In the genomic region with DNA sequence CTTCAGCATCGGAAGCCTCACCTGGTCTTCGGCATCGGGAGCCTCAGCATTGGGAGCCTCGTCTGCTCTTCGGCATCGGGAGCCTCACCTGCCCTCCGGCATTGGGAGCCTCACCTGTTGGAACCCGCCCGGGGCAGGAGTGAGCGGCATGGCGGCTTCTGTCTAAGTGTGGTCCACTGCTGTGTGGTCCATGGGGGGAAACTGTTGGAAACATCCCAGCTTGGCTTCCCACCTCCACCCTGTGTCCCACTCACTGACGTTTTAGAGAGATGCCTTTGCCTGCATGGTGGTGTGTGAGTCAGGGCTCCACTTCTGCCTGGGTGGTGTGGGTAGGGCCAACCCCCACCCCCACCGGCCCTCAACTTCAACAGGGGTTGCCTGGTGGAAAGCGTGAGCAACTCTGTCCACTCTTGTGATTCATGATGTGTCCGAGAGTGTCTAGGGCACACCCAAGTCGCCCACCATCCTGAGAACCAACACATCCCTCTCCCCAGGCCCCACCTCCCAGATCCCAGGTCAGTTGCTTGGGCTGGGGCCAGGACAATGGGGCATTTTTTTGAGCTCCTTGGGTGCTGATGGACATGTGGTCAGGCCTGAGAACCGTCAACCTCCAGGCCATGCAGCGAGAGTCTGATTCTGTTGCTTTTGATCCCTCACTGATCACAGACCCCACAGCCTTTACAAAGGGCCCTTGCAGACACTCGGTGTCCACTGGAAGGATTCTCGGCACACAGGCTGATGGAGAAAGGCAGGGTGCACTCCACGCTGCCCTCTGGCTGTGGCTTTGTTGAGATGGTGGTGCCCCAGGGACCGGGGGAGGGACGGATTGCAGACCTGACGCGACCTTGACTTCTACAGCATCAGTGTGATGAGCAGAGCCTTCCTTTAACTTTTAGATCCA, we compare ENCODE assay signal across 13 cellular contexts.
DNase-seq lines count a peak whose midpoint lies in the region; ATAC-seq and TF ChIP-seq lines count a peak whose summit lies in the region.
"Had no signal": no experiment of that assay in that cellular context is flagged by ENCODE, and none has a peak within 500 bp of the region (broad histone marks: within the 10 kb centered on the region; RNA-seq: fewer than 3 reads in every experiment).

No MANE protein-coding gene starts in this region.

- no peaks in the 10 kb centered on the region for H3F3A ChIP-seq in PC-3 (ENCODE audit: low read length, unreplicated experiment)

- no peaks in the 10 kb centered on the region for H3K4me1 ChIP-seq in PC-3 (ENCODE audit: insufficient read depth, low read length)
- H3K4me1 ChIP-seq in heart left ventricle: peaks cover 0 to 16% (median 0%) of the 10 kb centered on the region in 12 donors

- no peaks in the 10 kb centered on the region for H3K9me2 ChIP-seq in PC-3 (replicated peaks; ENCODE audit: low read length)

- peaks cover 5% of the 10 kb centered on the region for H3K4me1 Mint-ChIP-seq in stimulated activated effector memory CD8-positive, alpha-beta T cell treated with anti-CD3 and anti-CD28 coated beads, Interleukin-12 subunit alpha, Interleukin-12 subunit beta, amount 100 ng/mL, for 72 hours

- no peak overlapping the region for H3K27ac ChIP-seq in PC-3 (ENCODE audit: low read length)
- no peak overlapping the region for H3K27ac ChIP-seq in heart left ventricle
- H3K27ac ChIP-seq: C4-2B, PC-9 had no signal

- CTCF ChIA-PET in PC-3 (lab: Charles Lee): no interaction called here

- no peak overlapping the region for H3K4me2 ChIP-seq in PC-3 (ENCODE audit: low read length)
- H3K4me2 ChIP-seq: PC-9 had no signal

- H3K27me3 ChIP-seq in PC-3 (ENCODE audit: low read length): no peaks in the 10 kb centered on the region
- H3K27me3 ChIP-seq in heart left ventricle: no peaks in the 10 kb centered on the region

- H3K4me3 ChIP-seq in PC-3 (ENCODE audit: low read length) (no peak overlapping the region), heart left ventricle (no peak overlapping the region)
- H3K4me3 ChIP-seq: PC-9 had no signal

- H3K36me3 ChIP-seq in PC-3 (ENCODE audit: low read depth, low read length) (no peaks in the 10 kb centered on the region), heart left ventricle (peaks cover 0 to 2% (median 0%) of the 10 kb centered on the region in 9 donors)

- H3K9me3 Mint-ChIP-seq in stimulated activated effector memory CD8-positive, alpha-beta T cell treated with anti-CD3 and anti-CD28 coated beads, Interleukin-12 subunit alpha, Interleukin-12 subunit beta, amount 100 ng/mL, for 72 hours: no peaks in the 10 kb centered on the region
- H3K9me3 Mint-ChIP-seq: stimulated activated naive CD8-positive, alpha-beta T cell treated with anti-CD3 and anti-CD28 coated beads, Interleukin-15, Interleukin-2, amounts not matched to agents 100 ng/mL and 50 ng/mL, for 24 hours had no signal

- peaks cover 34% of the 10 kb centered on the region for H3K36me3 Mint-ChIP-seq in stimulated activated effector memory CD8-positive, alpha-beta T cell treated with anti-CD3 and anti-CD28 coated beads, Interleukin-12 subunit alpha, Interleukin-12 subunit beta, amount 100 ng/mL, for 72 hours

- H3K79me2 ChIP-seq in PC-3 (ENCODE audit: low read length): no peaks in the 10 kb centered on the region

- POLR2A ChIA-PET in PC-3 (lab: Charles Lee; ENCODE audit: unreplicated experiment): no interaction called here

- ATAC-seq in PC-3: no peak
- ATAC-seq in heart left ventricle: peak in 1 of 4 donors; percentile 35
- ATAC-seq in sciatic nerve: no peak
- ATAC-seq in stimulated activated effector memory CD8-positive, alpha-beta T cell treated with anti-CD3 and anti-CD28 coated beads, Interleukin-12 subunit alpha, Interleukin-12 subunit beta, amount 100 ng/mL, for 72 hours: no peak
- no peak for ATAC-seq in GM18909 (IDR thresholded peaks at IDR 0.05; ENCODE audit: poor library complexity, unreplicated experiment)
- ATAC-seq: esophagus mucosa had no signal

- no peak for TF ChIP-seq POLR2A in heart left ventricle (IDR thresholded peaks at IDR 0.05)

- TF ChIP-seq CTCF in PC-3 (conservative IDR thresholded peaks at IDR 0.05; ENCODE audit: low read depth, low read length) (peak; percentile 49), heart left ventricle (IDR thresholded peaks at IDR 0.05) (peak in 3 of 12 donors; percentile 13 to 28 (median 25))

- WGBS in heart left ventricle, 4 donors: 83 to 92% (median 90%) methylated on average over 13 to 25 of the region's 25 CpGs

- no peak overlapping the region for H2AFZ ChIP-seq in PC-3 (ENCODE audit: low read length)
- H2AFZ ChIP-seq: PC-9 had no signal

- no peaks in the 10 kb centered on the region for H3K9me3 ChIP-seq in PC-3 (ENCODE audit: low read length)
- H3K9me3 ChIP-seq in heart left ventricle: peaks cover 0 to 2% (median 0%) of the 10 kb centered on the region in 12 donors

- H3K9ac ChIP-seq in PC-3 (ENCODE audit: low read length): no peak overlapping the region

- no peak overlapping the region for H3K4me3 Mint-ChIP-seq in stimulated activated effector memory CD8-positive, alpha-beta T cell treated with anti-CD3 and anti-CD28 coated beads, Interleukin-12 subunit alpha, Interleukin-12 subunit beta, amount 100 ng/mL, for 72 hours
- H3K4me3 Mint-ChIP-seq: stimulated activated naive CD8-positive, alpha-beta T cell treated with anti-CD3 and anti-CD28 coated beads, Interleukin-15, Interleukin-2, amounts not matched to agents 100 ng/mL and 50 ng/mL, for 24 hours had no signal

- no TSS peak for BruUV-seq in PC-3 (replicated peaks; lab: Mats Ljungman, UMichigan)

- no peak overlapping the region for H3K27ac Mint-ChIP-seq in stimulated activated effector memory CD8-positive, alpha-beta T cell treated with anti-CD3 and anti-CD28 coated beads, Interleukin-12 subunit alpha, Interleukin-12 subunit beta, amount 100 ng/mL, for 72 hours
- H3K27ac Mint-ChIP-seq: stimulated activated naive CD8-positive, alpha-beta T cell treated with anti-CD3 and anti-CD28 coated beads, Interleukin-15, Interleukin-2, amounts not matched to agents 100 ng/mL and 50 ng/mL, for 24 hours had no signal

- intact Hi-C loops in PC-3 (cut with micrococcal nuclease): no loop called here
- intact Hi-C loops in heart left ventricle (cut with DNase I): no loop called here
- intact Hi-C loops in sciatic nerve (cut with DNase I): no loop called here

- peak; percentile 16 for DNase-seq in activated CD4-positive, CD25-positive, alpha-beta regulatory T cell treated with anti-CD3 and anti-CD28 coated beads, Interleukin-2, amount 50 U/mL, for 72 hours
- no peak for DNase-seq in activated CD4-positive, CD25-positive, alpha-beta regulatory T cell (lab: John Stamatoyannopoulos, UW)
- DNase-seq in PC-3 (peak; percentile 23), heart left ventricle (peak in 4 of 5 donors; percentile 2 to 35 (median 19)), sciatic nerve (ENCODE audit: low spot score) (peak; percentile 52), NCI-H1436 (lab: John Stamatoyannopoulos, UW) (no peak)
- no peak for DNase-seq in stimulated activated effector memory CD8-positive, alpha-beta T cell treated with anti-CD3 and anti-CD28 coated beads, Interleukin-12 subunit alpha, Interleukin-12 subunit beta, amount 100 ng/mL, for 72 hours (ENCODE audit: low spot score in 2 of 2)
- DNase-seq: activated T-cell treated with anti-CD3 and anti-CD28 coated beads, Interleukin-2, amount 50 U/mL, for 48 hours; PC-9 had no signal

- no peaks in the 10 kb centered on the region for H4K20me1 ChIP-seq in PC-3 (ENCODE audit: low read length)

Comparison
In these comparisons a context has a peak if more than half of its experiments do, and no peak if none do; other contexts are left out.
1. DNase-seq: peak in activated CD4-positive, CD25-positive, alpha-beta regulatory T cell treated with anti-CD3 and anti-CD28 coated beads, Interleukin-2, amount 50 U/mL, for 72 hours (single experiment), PC-3 (single experiment), heart left ventricle (4 of 5) and sciatic nerve (single experiment); none in activated CD4-positive, CD25-positive, alpha-beta regulatory T cell (0 of 4), stimulated activated effector memory CD8-positive, alpha-beta T cell treated with anti-CD3 and anti-CD28 coated beads, Interleukin-12 subunit alpha, Interleukin-12 subunit beta, amount 100 ng/mL, for 72 hours (0 of 2) and NCI-H1436 (single experiment).